9 cellular contexts compared by ENCODE assay signal in the genomic region with DNA sequence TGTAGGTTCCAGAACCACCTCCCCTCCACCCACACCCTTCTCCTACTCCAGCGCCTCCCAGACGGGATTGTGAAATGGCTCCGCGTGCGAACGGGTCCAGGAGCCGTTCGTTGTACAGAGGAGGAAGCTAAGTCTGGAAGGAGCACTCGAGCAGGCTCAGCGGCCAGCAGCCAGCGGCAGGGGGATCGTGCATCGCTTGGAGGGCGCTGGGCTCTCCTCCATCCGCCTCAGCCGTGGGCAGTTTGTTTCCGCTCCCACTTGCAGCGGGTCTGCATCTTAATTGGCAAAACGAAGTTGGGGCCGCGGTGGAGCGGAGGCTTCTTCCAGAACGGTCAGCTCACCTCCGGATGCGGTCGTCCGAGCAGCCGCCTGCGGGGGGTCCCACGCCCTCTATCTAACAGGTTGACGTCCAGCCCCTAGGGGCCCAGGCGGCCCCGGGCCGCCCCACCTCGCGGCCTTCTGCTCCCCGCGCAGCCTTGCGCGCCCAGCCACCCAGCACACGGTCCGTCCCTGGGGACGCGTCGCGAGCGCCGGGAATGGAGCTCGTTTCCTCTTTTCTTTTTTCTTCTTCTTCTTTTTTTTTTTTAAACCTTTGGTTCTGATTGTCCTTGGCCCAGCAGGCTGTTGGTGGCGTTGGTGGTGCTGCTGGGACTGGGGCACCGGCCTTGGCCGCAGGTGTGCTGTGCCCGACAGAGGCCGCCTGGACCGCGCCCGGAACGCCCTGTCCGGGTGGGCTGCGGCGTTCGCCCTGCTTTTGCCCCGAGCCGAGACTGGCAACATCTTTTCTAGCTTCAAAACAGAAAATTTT. TPM values are rescaled to one million over a fixed set of nuclear protein-coding genes. Genes with fewer than 3 reads are reported as not detected.
DNase-seq lines count a peak whose midpoint lies in the region; ATAC-seq lines count a peak whose summit lies in the region.
"Had no signal": no experiment of that assay in that cellular context is flagged by ENCODE, and none has a peak within 500 bp of the region (broad histone marks: within the 10 kb centered on the region; RNA-seq: fewer than 3 reads in every experiment).

No MANE protein-coding gene starts in this region.

- peaks cover 3% of the 10 kb centered on the region for H3K36me3 Mint-ChIP-seq in T-helper 2 cell treated with Interferon-gamma antibody and Interleukin-4, amounts not matched to agents 5 μg/mL and 100 μg/mL, for 36 hours (ENCODE audit: low read depth)
- peaks cover 10% of the 10 kb centered on the region for H3K36me3 Mint-ChIP-seq in T-helper 17 cell (ENCODE audit: low read depth)
- H3K36me3 Mint-ChIP-seq in stimulated activated effector memory CD8-positive, alpha-beta T cell treated with anti-CD3 and anti-CD28 coated beads, Interleukin-12 subunit alpha, Interleukin-12 subunit beta, amount 100 ng/mL, for 72 hours, result peaks cover 1% of the 10 kb centered on the region

- H3K27me3 Mint-ChIP-seq in T-helper 2 cell treated with Interferon-gamma antibody and Interleukin-4, amounts not matched to agents 5 μg/mL and 100 μg/mL, for 36 hours (ENCODE audit: low read depth), result peaks cover 68% of the 10 kb centered on the region
- peaks cover 69% of the 10 kb centered on the region for H3K27me3 Mint-ChIP-seq in T-helper 17 cell

- H3K4me3 Mint-ChIP-seq in T-helper 2 cell treated with Interferon-gamma antibody and Interleukin-4, amounts not matched to agents 5 μg/mL and 100 μg/mL, for 36 hours, result peak overlapping the region; percentile 64
- peak overlapping the region; percentile 85 for H3K4me3 Mint-ChIP-seq in T-helper 17 cell
- H3K4me3 Mint-ChIP-seq in stimulated activated effector memory CD8-positive, alpha-beta T cell treated with anti-CD3 and anti-CD28 coated beads, Interleukin-12 subunit alpha, Interleukin-12 subunit beta, amount 100 ng/mL, for 72 hours, result peak overlapping the region; percentile 69

- H3K27ac Mint-ChIP-seq in T-helper 2 cell treated with Interferon-gamma antibody and Interleukin-4, amounts not matched to agents 5 μg/mL and 100 μg/mL, for 36 hours, result no peak overlapping the region
- no peak overlapping the region for H3K27ac Mint-ChIP-seq in T-helper 17 cell
- no peak overlapping the region for H3K27ac Mint-ChIP-seq in stimulated activated effector memory CD8-positive, alpha-beta T cell treated with anti-CD3 and anti-CD28 coated beads, Interleukin-12 subunit alpha, Interleukin-12 subunit beta, amount 100 ng/mL, for 72 hours

- no peaks in the 10 kb centered on the region for H3K9me3 ChIP-seq in T-helper 17 cell (ENCODE audit: control insufficient read depth, low read length, poor library complexity, severe bottlenecking)

- intact Hi-C loops in left ventricle myocardium superior (cut with micrococcal nuclease), result no loop called here

- DNase-seq in T-helper 2 cell treated with Interferon-gamma antibody and Interleukin-4, amounts not matched to agents 5 μg/mL and 100 μg/mL, for 36 hours (ENCODE audit: low spot score), result peak; percentile 10
- DNase-seq in T-helper 2 cell (no peak), T-helper 17 cell (no peak), left ventricle myocardium superior (no peak), NCI-H1048 (lab: John Stamatoyannopoulos, UW) (no peak), NCI-H2196 treated with DMSO at 0.1 percent for 48 hours (lab: John Stamatoyannopoulos, UW; ENCODE audit: unreplicated experiment) (no peak)
- DNase-seq in stimulated activated effector memory CD8-positive, alpha-beta T cell treated with anti-CD3 and anti-CD28 coated beads, Interleukin-12 subunit alpha, Interleukin-12 subunit beta, amount 100 ng/mL, for 72 hours (ENCODE audit: low spot score in 2 of 2), result no peak

- ATAC-seq in T-helper 17 cell (no peak), left ventricle myocardium superior (peak; percentile 16), HG03442 (IDR thresholded peaks at IDR 0.05; ENCODE audit: unreplicated experiment) (no peak)
- ATAC-seq in stimulated activated effector memory CD8-positive, alpha-beta T cell treated with anti-CD3 and anti-CD28 coated beads, Interleukin-12 subunit alpha, Interleukin-12 subunit beta, amount 100 ng/mL, for 72 hours, result no peak

- H3K4me1 Mint-ChIP-seq in T-helper 2 cell treated with Interferon-gamma antibody and Interleukin-4, amounts not matched to agents 5 μg/mL and 100 μg/mL, for 36 hours (ENCODE audit: low read depth), result peaks cover 23% of the 10 kb centered on the region
- H3K4me1 Mint-ChIP-seq in T-helper 17 cell, result peaks cover 32% of the 10 kb centered on the region
- H3K4me1 Mint-ChIP-seq in stimulated activated effector memory CD8-positive, alpha-beta T cell treated with anti-CD3 and anti-CD28 coated beads, Interleukin-12 subunit alpha, Interleukin-12 subunit beta, amount 100 ng/mL, for 72 hours, result peaks cover 48% of the 10 kb centered on the region

- H3K9me3 Mint-ChIP-seq in T-helper 2 cell treated with Interferon-gamma antibody and Interleukin-4, amounts not matched to agents 5 μg/mL and 100 μg/mL, for 36 hours, result no peaks in the 10 kb centered on the region
- no peaks in the 10 kb centered on the region for H3K9me3 Mint-ChIP-seq in stimulated activated effector memory CD8-positive, alpha-beta T cell treated with anti-CD3 and anti-CD28 coated beads, Interleukin-12 subunit alpha, Interleukin-12 subunit beta, amount 100 ng/mL, for 72 hours

RNA-seq across cellular contexts. Expression of gene BARX1, which starts 3.9 kb away (rescaled TPM):
- total RNA-seq in T-helper 17 cell, result not detected
- not detected for total RNA-seq in left ventricle myocardium superior
- total RNA-seq: subcutaneous adipose tissue had no signal
